ENCODE assay signal across 26 cellular contexts in the genomic region with DNA sequence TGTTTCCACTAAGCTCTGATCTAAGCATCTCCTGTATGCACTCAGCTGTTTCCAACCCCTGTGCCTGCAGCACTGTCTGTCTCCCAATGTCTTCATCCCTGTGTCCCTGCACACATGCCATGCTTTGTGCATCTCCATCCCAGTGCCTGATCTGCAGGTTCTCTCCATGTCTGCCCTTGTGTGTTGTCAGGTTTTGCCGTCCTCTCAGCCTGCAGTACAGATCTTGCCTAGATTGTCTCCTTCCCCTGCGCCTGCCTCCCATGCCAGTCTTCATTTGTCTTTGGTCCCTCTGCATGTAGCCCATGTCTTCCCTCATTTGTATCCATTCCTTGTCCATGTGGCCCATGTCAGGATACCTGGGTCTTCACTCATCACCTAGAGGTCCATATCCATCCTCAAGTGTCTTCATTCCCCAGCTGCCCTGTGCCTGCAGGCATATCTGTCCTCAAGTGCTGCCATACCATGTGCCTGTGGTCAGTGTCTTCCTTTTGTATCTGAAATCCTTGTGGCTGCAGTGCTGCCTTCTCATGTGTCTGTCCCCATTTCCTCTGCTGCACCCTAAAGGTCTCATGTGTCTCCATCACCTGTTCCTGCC.
"Had no signal": no experiment of that assay in that cellular context is flagged by ENCODE, and none has a peak within 500 bp of the region (broad histone marks: within the 10 kb centered on the region; RNA-seq: fewer than 3 reads in every experiment).

No MANE protein-coding gene starts in this region.

- H3K9me3 ChIP-seq: esophagus squamous epithelium, thoracic aorta, uterus had no signal

- H3K9me3 Mint-ChIP-seq: activated naive CD4-positive, alpha-beta T cell treated with anti-CD3 and anti-CD28 coated beads, Interleukin-2, amount 50 U/mL, for 24 hours; activated naive CD8-positive, alpha-beta T cell treated with anti-CD3 and anti-CD28 coated beads, Interleukin-2, amount 50 U/mL, for 24 hours; central memory CD8-positive, alpha-beta T cell; dendritic cell treated with granulocyte-macrophage colony-stimulating factor and Interleukin-4, amounts not matched to agents 40 ng/mL and 50 ng/mL, for 4 days; natural killer cell; neural progenitor cell; type B pancreatic cell had no signal

- H3K27ac ChIP-seq: esophagus squamous epithelium, neural progenitor cell, thoracic aorta, uterus, WERI-Rb-1 had no signal

- DNase-seq: activated CD4-positive, alpha-beta T cell treated with anti-CD3 and anti-CD28 coated beads for 1 hour; activated CD4-positive, alpha-beta T cell treated with anti-CD3 and anti-CD28 coated beads, Interleukin-2, amount 50 U/mL, for 1 hour; activated CD8-positive, alpha-beta T cell treated with anti-CD3 and anti-CD28 coated beads for 36 hours; activated naive CD8-positive, alpha-beta T cell treated with anti-CD3 and anti-CD28 coated beads, Interleukin-2, amount 50 U/mL, for 24 hours; amygdala; effector CD4-positive, alpha-beta T cell; esophagus squamous epithelium; foreskin melanocyte; left ventricle myocardium superior; midbrain; natural killer cell; occipital lobe; right cardiac atrium; stimulated activated CD4-positive, alpha-beta T cell treated with anti-CD3 and anti-CD28 coated beads, Interleukin-12 subunit alpha, Interleukin-12 subunit beta, amount 100 ng/mL, for 4 hours; stimulated activated CD4-positive, alpha-beta T cell treated with anti-CD3 and anti-CD28 coated beads, Interleukin-4, amount 100 ng/mL, for 1 hour; stimulated activated naive CD8-positive, alpha-beta T cell treated with anti-CD3 and anti-CD28 coated beads, Interleukin-15, Interleukin-2, amounts not matched to agents 100 U/mL and 50 U/mL, for 24 hours; T1000; uterus; WERI-Rb-1 had no signal

- H3K36me3 Mint-ChIP-seq: activated naive CD4-positive, alpha-beta T cell treated with anti-CD3 and anti-CD28 coated beads, Interleukin-2, amount 50 U/mL, for 24 hours; natural killer cell; neural progenitor cell; type B pancreatic cell had no signal

- H3K27me3 ChIP-seq: neural progenitor cell, uterus had no signal

- H3K4me1 ChIP-seq: esophagus squamous epithelium, neural progenitor cell, uterus had no signal

- H3K9ac ChIP-seq: neural progenitor cell had no signal

- ATAC-seq: activated CD8-positive, alpha-beta T cell treated with anti-CD3 and anti-CD28 coated beads for 36 hours; activated naive CD8-positive, alpha-beta T cell treated with anti-CD3 and anti-CD28 coated beads, Interleukin-2, amount 50 U/mL, for 24 hours; left ventricle myocardium superior; natural killer cell; right cardiac atrium; stimulated activated naive CD8-positive, alpha-beta T cell treated with anti-CD3 and anti-CD28 coated beads, Interleukin-15, Interleukin-2, amounts not matched to agents 100 U/mL and 50 U/mL, for 24 hours had no signal

- H3K27ac Mint-ChIP-seq: activated CD8-positive, alpha-beta T cell treated with anti-CD3 and anti-CD28 coated beads for 36 hours; activated naive CD4-positive, alpha-beta T cell treated with anti-CD3 and anti-CD28 coated beads, Interleukin-2, amount 50 U/mL, for 24 hours; activated naive CD8-positive, alpha-beta T cell treated with anti-CD3 and anti-CD28 coated beads, Interleukin-2, amount 50 U/mL, for 24 hours; activated T-helper 2 cell treated with anti-CD3 and anti-CD28 coated beads, Interferon-gamma antibody, Interleukin-2, Interleukin-4, amounts not matched to agents 10 μg/mL and 5 μg/mL and 100 μg/mL, durations not matched to agents 14 hours and 24 hours and 36 hours; dendritic cell treated with granulocyte-macrophage colony-stimulating factor and Interleukin-4, amounts not matched to agents 40 ng/mL and 50 ng/mL, for 4 days; natural killer cell; neural progenitor cell; type B pancreatic cell had no signal

- H3K4me1 Mint-ChIP-seq: activated naive CD8-positive, alpha-beta T cell treated with anti-CD3 and anti-CD28 coated beads, Interleukin-2, amount 50 U/mL, for 24 hours; central memory CD8-positive, alpha-beta T cell; natural killer cell; neural progenitor cell had no signal

- H3K4me2 ChIP-seq: neural progenitor cell had no signal

- H2AFZ ChIP-seq: neural progenitor cell had no signal

- H3K4me3 ChIP-seq: esophagus squamous epithelium, neural progenitor cell, thoracic aorta, uterus had no signal

- H3K4me3 Mint-ChIP-seq: activated CD8-positive, alpha-beta T cell treated with anti-CD3 and anti-CD28 coated beads for 36 hours; activated naive CD4-positive, alpha-beta T cell treated with anti-CD3 and anti-CD28 coated beads, Interleukin-2, amount 50 U/mL, for 24 hours; activated naive CD8-positive, alpha-beta T cell treated with anti-CD3 and anti-CD28 coated beads, Interleukin-2, amount 50 U/mL, for 24 hours; central memory CD8-positive, alpha-beta T cell; dendritic cell treated with granulocyte-macrophage colony-stimulating factor and Interleukin-4, amounts not matched to agents 40 ng/mL and 50 ng/mL, for 4 days; natural killer cell; neural progenitor cell; type B pancreatic cell had no signal

- H3K36me3 ChIP-seq: esophagus squamous epithelium, neural progenitor cell, thoracic aorta, uterus, WERI-Rb-1 had no signal
